In genomic region chr1:230994860-230995259, GRCh38 we compare ENCODE assay signal across 18 cellular contexts.
"Had no signal": no experiment of that assay in that cellular context is flagged by ENCODE, and none has a peak within 500 bp of the region (broad histone marks: within the 10 kb centered on the region; RNA-seq: fewer than 3 reads in every experiment).

No MANE protein-coding gene starts in this region.

- ATAC-seq: Panc1, T-cell had no signal

- H3K4me3 Mint-ChIP-seq: T-cell had no signal

- DNase-seq: KBM-7, MV-4-11, NCI-H1048, NCI-H1105, NCI-H1417, NCI-H1436 treated with DMSO at 0.1 percent for 48 hours, NCI-H1694, NCI-H187 treated with DMSO at 0.1 percent for 48 hours, NCI-H2029 treated with DMSO at 0.1 percent for 48 hours, NCI-H2171 treated with DMSO at 0.1 percent for 48 hours, NCI-H524 treated with DMSO at 0.1 percent for 48 hours, NCI-H69, NCI-H774, SHP77, SK-N-SH, SW 1271, T-cell had no signal

- H3K27me3 Mint-ChIP-seq: T-cell had no signal

- H3K9me3 ChIP-seq: SK-N-SH had no signal

- H3K27ac Mint-ChIP-seq: T-cell had no signal
